20 cellular contexts compared by ENCODE assay signal in the genomic region with DNA sequence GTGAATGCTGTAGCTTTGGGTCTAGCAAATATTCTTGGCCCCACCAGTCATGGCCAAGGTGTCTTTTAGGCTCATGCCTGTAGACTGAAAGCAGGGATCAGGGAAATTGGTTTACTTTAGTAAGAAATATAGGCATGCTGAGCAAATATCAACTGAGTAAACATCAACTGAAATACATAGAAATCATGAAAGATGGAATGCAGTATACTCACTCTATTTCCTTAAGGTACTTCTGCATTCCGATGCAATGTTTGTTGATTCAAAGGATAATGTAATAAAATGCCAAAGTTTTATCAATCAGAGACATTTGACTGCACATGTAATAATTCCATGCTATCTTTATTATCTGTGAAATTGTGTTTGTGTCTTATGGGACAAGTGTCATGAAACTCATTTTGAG. TPM values are rescaled to one million over a fixed set of nuclear protein-coding genes. Genes with fewer than 3 reads are reported as not detected.
DNase-seq lines count a peak whose midpoint lies in the region; ATAC-seq, FAIRE-seq and TF ChIP-seq lines count a peak whose summit lies in the region.
"Had no signal": no experiment of that assay in that cellular context is flagged by ENCODE, and none has a peak within 500 bp of the region (broad histone marks: within the 10 kb centered on the region; RNA-seq: fewer than 3 reads in every experiment).

No MANE protein-coding gene starts in this region.

- ATAC-seq in HG03432 (IDR thresholded peaks at IDR 0.05; ENCODE audit: unreplicated experiment) = no peak
- ATAC-seq: effector memory CD8-positive, alpha-beta T cell had no signal

- H3K9ac ChIP-seq in astrocyte (ENCODE audit: low read length) = peak overlapping the region; percentile 72

- H2AFZ ChIP-seq in astrocyte (ENCODE audit: low read depth, low read length) = no peak overlapping the region

- H3K4me1 ChIP-seq in astrocyte (ENCODE audit: insufficient read depth, low read length) (peaks cover 27% of the 10 kb centered on the region), thyroid gland (peaks cover 49 to 55% of the 10 kb centered on the region in 2 donors)

- H3K27ac Mint-ChIP-seq in HFFc6 = peak overlapping the region; percentile 92
- no peak overlapping the region for H3K27ac Mint-ChIP-seq in astrocyte (ENCODE audit: unreplicated experiment)
- peak overlapping the region in 2 of 3 experiments; percentile 51 to 90 for H3K27ac Mint-ChIP-seq in nephron
- H3K27ac Mint-ChIP-seq: effector memory CD8-positive, alpha-beta T cell; T-helper 1 cell treated with Interleukin-12 subunit alpha and Interleukin-12 subunit beta and Interleukin-4 antibody, amounts not matched to agents 30 μg/mL and 1 μg/mL, for 36 hours had no signal

- H4K20me1 ChIP-seq in astrocyte (ENCODE audit: insufficient read depth, low read length) = no peaks in the 10 kb centered on the region

- H3K9me3 ChIP-seq in astrocyte (ENCODE audit: insufficient read depth, low read depth, low read length) (no peaks in the 10 kb centered on the region), thyroid gland (no peaks in the 10 kb centered on the region)

- H3K36me3 ChIP-seq in astrocyte (ENCODE audit: insufficient read depth, low read length) = no peaks in the 10 kb centered on the region
- H3K36me3 ChIP-seq in thyroid gland = no peaks in the 10 kb centered on the region

- intact Hi-C loops in thyroid gland (cut with DNase I) = no loop called here

- no peak for TF ChIP-seq POLR2A in thyroid gland (IDR thresholded peaks at IDR 0.05)

- H3K27me3 ChIP-seq in astrocyte (ENCODE audit: insufficient read depth, low read length) (no peaks in the 10 kb centered on the region), thyroid gland (no peaks in the 10 kb centered on the region)

- 90 to 97% methylated on average over 1 of the region's 1 CpG for WGBS in thyroid gland, 2 donors

- H3K4me3 ChIP-seq in astrocyte (ENCODE audit: insufficient read depth, low read depth, low read length) = no peak overlapping the region
- no peak overlapping the region for H3K4me3 ChIP-seq in thyroid gland (replicated peaks in 1 of 3)

- no peak overlapping the region for H3K4me2 ChIP-seq in astrocyte (ENCODE audit: low read length)

- H3K27ac ChIP-seq in astrocyte (ENCODE audit: low read depth, low read length) (peak overlapping the region; percentile 94), thyroid gland (peak overlapping the region in 2 of 3 donors; percentile 79 to 84)

- FAIRE-seq in astrocyte (lab: Jason Lieb, UNC) = no peak

- H3K27me3 Mint-ChIP-seq in HFFc6 (ENCODE audit: insufficient read depth) (peaks cover 4% of the 10 kb centered on the region), astrocyte (ENCODE audit: low read depth, unreplicated experiment) (no peaks in the 10 kb centered on the region), nephron (ENCODE audit: low read depth) (no peaks in the 10 kb centered on the region)

- H3K36me3 Mint-ChIP-seq in HFFc6 (ENCODE audit: low read depth) = peaks cover 8% of the 10 kb centered on the region; the same call in 1 of the 2 replicates
- H3K36me3 Mint-ChIP-seq in astrocyte (ENCODE audit: low read depth, unreplicated experiment) = no peaks in the 10 kb centered on the region
- H3K36me3 Mint-ChIP-seq in nephron (ENCODE audit: low read depth) = no peaks in the 10 kb centered on the region

- TF ChIP-seq CTCF in HFFc6 (IDR thresholded peaks at IDR 0.05) (no peak), astrocyte (IDR thresholded peaks at IDR 0.05; ENCODE audit: insufficient read depth, low read depth, low read length) (no peak), nephron (IDR thresholded peaks at IDR 0.05; ENCODE audit: unreplicated experiment in 3 of 3) (no peak), thyroid gland (IDR thresholded peaks at IDR 0.05) (no peak)

- H3K79me2 ChIP-seq in astrocyte (ENCODE audit: insufficient read depth, low read length) = no peaks in the 10 kb centered on the region

- H3K9me3 Mint-ChIP-seq in HFFc6 (no peaks in the 10 kb centered on the region), astrocyte (ENCODE audit: unreplicated experiment) (peaks cover 3% of the 10 kb centered on the region), nephron (peaks cover 2% of the 10 kb centered on the region)

- peaks cover 53% of the 10 kb centered on the region for H3K4me1 Mint-ChIP-seq in HFFc6 (ENCODE audit: low read depth)
- H3K4me1 Mint-ChIP-seq in astrocyte (ENCODE audit: low read depth, unreplicated experiment) = peaks cover 32% of the 10 kb centered on the region
- peaks cover 18% of the 10 kb centered on the region for H3K4me1 Mint-ChIP-seq in nephron

- H3K4me3 Mint-ChIP-seq in HFFc6 (no peak overlapping the region), astrocyte (ENCODE audit: unreplicated experiment) (no peak overlapping the region), nephron (no peak overlapping the region)
- H3K4me3 Mint-ChIP-seq: effector memory CD8-positive, alpha-beta T cell; T-helper 1 cell treated with Interleukin-12 subunit alpha and Interleukin-12 subunit beta and Interleukin-4 antibody, amounts not matched to agents 30 μg/mL and 1 μg/mL, for 36 hours had no signal

- no peak for DNase-seq in HFFc6
- no peak for DNase-seq in astrocyte (ENCODE audit: low read depth)
- DNase-seq in thyroid gland = no peak
- no peak for DNase-seq in NCI-H510A (lab: John Stamatoyannopoulos, UW)
- DNase-seq in SK-N-DZ (ENCODE audit: low spot score) = no peak
- DNase-seq: activated CD4-positive, alpha-beta T cell treated with anti-CD3 and anti-CD28 coated beads, Interleukin-2, amount 50 U/mL, for 4 hours; activated gamma-delta T cell treated with Interleukin-2 at 50 U/mL for 16 hours; AML-193; DMS79; effector memory CD8-positive, alpha-beta T cell; glutamatergic neuron; KG1; NCI-H1092; NCI-H2081; NCI-H510A treated with DMSO at 0.1 percent for 48 hours; occipital lobe; stimulated activated CD4-positive, alpha-beta T cell treated with anti-CD3 and anti-CD28 coated beads, Interleukin-2, amount 100 ng/mL, for 48 hours had no signal

RNA-seq across cellular contexts. Expression of a gene that starts 19.6 kb away (rescaled TPM):
- 10 to 100 TPM; 13.8 to 25.0 (median 22.9) TPM for total RNA-seq in HFFc6 (2021; fragmentation: NEBNext Ultra II Directional; extraction: Animal tissue kit (Norgen Biotek cat#: 25700))
- total RNA-seq in astrocyte (6.9 and 7.5 TPM in 2 replicates), thyroid gland (100 to 1,000 TPM in 2 of 4 donors, 10 to 100 TPM in 2; 57.6 to 220 (median 103) TPM)
- not detected in 2 replicates for polyA plus RNA-seq in SK-N-DZ (2014; cell fraction: cytosol; rRNA removed)
- polyA plus RNA-seq in SK-N-DZ (2014; cell fraction: nucleus; rRNA removed) = not detected in 2 replicates
